In the genomic region with DNA sequence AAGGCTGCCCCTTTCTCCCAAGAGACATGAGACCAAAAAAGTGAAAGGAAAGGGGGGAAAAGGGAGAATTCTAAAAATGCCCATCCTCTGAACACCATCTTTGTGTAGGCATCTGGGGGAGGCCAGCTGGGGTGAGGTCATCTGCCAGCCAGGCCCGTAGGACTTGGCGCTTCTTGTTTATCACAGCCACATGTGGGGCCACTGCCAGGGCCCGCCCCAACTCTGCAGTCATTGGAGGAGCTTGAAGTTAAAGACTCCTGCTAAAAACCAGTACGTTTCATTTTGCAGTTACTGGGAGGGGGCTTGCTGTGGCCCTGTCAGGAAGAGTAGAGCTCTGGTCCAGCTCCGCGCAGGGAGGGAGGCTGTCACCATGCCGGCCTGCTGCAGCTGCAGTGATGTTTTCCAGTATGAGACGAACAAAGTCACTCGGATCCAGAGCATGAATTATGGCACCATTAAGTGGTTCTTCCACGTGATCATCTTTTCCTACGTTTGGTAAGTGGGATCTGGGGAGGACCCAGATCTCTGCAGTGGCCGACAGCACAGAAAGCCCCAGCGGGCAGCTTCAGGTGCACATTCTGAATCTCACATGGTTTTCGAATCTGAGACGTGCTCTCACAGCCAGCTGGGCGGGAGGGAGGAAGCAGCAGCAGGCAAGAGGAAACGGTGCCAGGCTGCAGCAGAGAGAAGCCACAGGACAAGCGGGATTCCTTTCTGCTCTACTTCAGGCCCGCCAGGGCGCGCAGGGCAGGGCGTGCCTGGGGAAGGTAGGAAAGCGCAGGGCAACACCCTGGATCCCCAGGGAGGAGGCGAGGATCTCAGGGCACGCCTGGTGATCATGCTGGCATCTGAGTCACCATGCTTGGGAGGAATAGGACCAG, we compare ENCODE assay signal across 8 cellular contexts. TPM values are rescaled to one million over a fixed set of nuclear protein-coding genes. Genes with fewer than 3 reads are reported as not detected.
DNase-seq lines count a peak whose midpoint lies in the region; ATAC-seq and TF ChIP-seq lines count a peak whose summit lies in the region.

A gene (plus strand): TSS at position 276 of the 881 bp plus-strand sequence. CDS start 95 bp downstream, at position 371.

- peak within 1 kb of the TSS; percentile 83 for H3K4me2 ChIP-seq in parathyroid adenoma (ENCODE audit: low read length)

- H3K4me1 ChIP-seq in parathyroid adenoma = peaks cover 13% of the 10 kb centered on the region

- ATAC-seq in left cardiac atrium = peak; percentile 76 to 87
- ATAC-seq in GM19324 (IDR thresholded peaks at IDR 0.05; ENCODE audit: low FRiP score, unreplicated experiment) = no peak

- no peaks in the 10 kb centered on the region for H3K36me3 ChIP-seq in parathyroid adenoma (ENCODE audit: control insufficient read depth, insufficient read depth, low read length)

- no peaks in the 10 kb centered on the region for H3K79me2 ChIP-seq in parathyroid adenoma

- peak; percentile 50 for DNase-seq in LNCaP clone FGC (ENCODE audit: low read depth)
- DNase-seq in SK-N-DZ (ENCODE audit: low spot score) = peak; percentile 43
- peak; percentile 31 to 98 (median 92) for DNase-seq in anterior cingulate cortex (lab: John Stamatoyannopoulos, UW)
- peak; percentile 78 for DNase-seq in left cardiac atrium
- no peak for DNase-seq in SKM-1 (lab: John Stamatoyannopoulos, UW; ENCODE audit: unreplicated experiment)

- no peaks in the 10 kb centered on the region for H3K27me3 ChIP-seq in parathyroid adenoma (ENCODE audit: control insufficient read depth, insufficient read depth, low read length)

- no peak for TF ChIP-seq CTCF in GM12875 (IDR thresholded peaks at IDR 0.05; ENCODE audit: borderline replicate concordance, insufficient read depth, low read depth, low read length)
- TF ChIP-seq CTCF in LNCaP clone FGC (IDR thresholded peaks at IDR 0.05; ENCODE audit: control insufficient read depth, extremely low read depth, insufficient read depth) = peak; percentile 8; the same call in 1 of the 2 replicates
- TF ChIP-seq CTCF in parathyroid adenoma (IDR thresholded peaks at IDR 0.05) = no peak

- no peaks in the 10 kb centered on the region for H3K9me3 ChIP-seq in parathyroid adenoma (ENCODE audit: control insufficient read depth, low read length)

- H3K9ac ChIP-seq in parathyroid adenoma = no peak within 1 kb of the TSS

- peak within 1 kb of the TSS; percentile 55 for H3K27ac ChIP-seq in parathyroid adenoma

- intact Hi-C loops in left cardiac atrium (cut with DNase I) = no loop called here

- H3K4me3 ChIP-seq in GM12875 (ENCODE audit: low read depth, low read length) (peak within 1 kb of the TSS; percentile 55), LNCaP clone FGC (ENCODE audit: low read depth, low read length) (peak within 1 kb of the TSS; percentile 46), parathyroid adenoma (ENCODE audit: low read depth, low read length) (peak within 1 kb of the TSS; percentile 57)

- H2AFZ ChIP-seq in parathyroid adenoma = peak within 1 kb of the TSS; percentile 80

RNA-seq across cellular contexts. Expression of the gene that starts here (rescaled TPM):
- 0.14 TPM in 1 of 2 replicates, not detected in the other for polyA plus RNA-seq in SK-N-DZ (2014; cell fraction: cytosol; rRNA removed)
- polyA plus RNA-seq in SK-N-DZ (2014; cell fraction: nucleus; rRNA removed) = not detected in 2 replicates
- total RNA-seq in left cardiac atrium = 1 to 10 TPM; 1.3 to 3.0 TPM
